17 cellular contexts compared by ENCODE assay signal in the genomic region with DNA sequence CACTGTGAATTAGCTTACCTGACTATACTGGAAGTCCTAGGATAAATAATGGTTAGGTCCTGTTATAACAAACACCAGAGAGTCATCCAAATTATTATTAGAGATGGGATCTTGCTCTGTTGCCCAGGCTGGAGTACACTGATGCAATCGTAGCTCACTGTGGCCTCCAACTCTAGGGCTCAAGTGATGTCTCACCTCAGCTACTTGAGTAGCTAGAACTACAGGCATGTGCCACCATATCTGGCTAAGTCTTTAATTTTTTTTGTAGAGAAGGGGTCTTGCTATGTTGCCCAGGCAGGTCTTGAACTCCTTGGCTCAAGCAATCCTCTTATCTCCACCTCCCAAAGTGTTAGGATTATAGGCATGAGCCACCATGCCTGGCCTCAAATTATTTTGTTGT. TPM values are rescaled to one million over a fixed set of nuclear protein-coding genes. Genes with fewer than 3 reads are reported as not detected.
DNase-seq lines count a peak whose midpoint lies in the region; ATAC-seq, FAIRE-seq and TF ChIP-seq lines count a peak whose summit lies in the region.
"Had no signal": no experiment of that assay in that cellular context is flagged by ENCODE, and none has a peak within 500 bp of the region (broad histone marks: within the 10 kb centered on the region; RNA-seq: fewer than 3 reads in every experiment).

No MANE protein-coding gene starts in this region.

- TF ChIP-seq RAD21 in HepG2 (CRISPR knock-in tag; IDR thresholded peaks at IDR 0.05): no peak

- intact Hi-C loops in HepG2 (cut with micrococcal nuclease; ENCODE audit: unreplicated experiment) (no loop called here), right lobe of liver (cut with DNase I) (no loop called here), tibial artery (cut with DNase I; ENCODE audit: low total_unique reads) (loop anchor here (5.0 kb wide), 1 partner anchor 36 kb away; no protein-coding TSS in a partner anchor), left cardiac atrium (cut with DNase I) (no loop called here)

- H3K36me3 ChIP-seq in HepG2 (replicated peaks in 1 of 2; ENCODE audit: control insufficient read depth in 1 of 2, insufficient read depth in 2 of 2, low read length in 2 of 2) (peaks cover 15 to 60% of the 10 kb centered on the region in 2 experiments), right lobe of liver (peaks cover 6 to 66% (median 34%) of the 10 kb centered on the region in 4 donors), tibial artery (peaks cover 57 to 86% (median 72%) of the 10 kb centered on the region in 3 donors)
- H3K36me3 ChIP-seq: BE2C had no signal

- TF ChIP-seq EP300 in HepG2 (IDR thresholded peaks at IDR 0.05; ENCODE audit: low read depth in 2 of 2, low read length in 2 of 2) (no peak), HepG2 (CRISPR knock-in tag; IDR thresholded peaks at IDR 0.05; ENCODE audit: borderline replicate concordance) (no peak)

- TF ChIP-seq POLR2A in HepG2 (IDR thresholded peaks at IDR 0.05; ENCODE audit: insufficient read depth in 1 of 2, low read depth in 2 of 2, low read length in 2 of 2) (no peak), right lobe of liver (IDR thresholded peaks at IDR 0.05) (no peak)

- in situ Hi-C loops in HepG2 (cut with HindIII; ENCODE audit: extremely low pct_ligation_motif_present, low pct_unique_long_range_greater_than_20kb): no loop called here

- H3K79me2 ChIP-seq in HepG2 (ENCODE audit: insufficient read depth, low read length): no peaks in the 10 kb centered on the region

- H2AFZ ChIP-seq in HepG2 (ENCODE audit: low read length): no peak overlapping the region

- H4K20me1 ChIP-seq in HepG2 (ENCODE audit: insufficient read depth, low read length): no peaks in the 10 kb centered on the region

- no peak overlapping the region for H3K4me3 ChIP-seq in HepG2 (replicated peaks in 1 of 3; ENCODE audit: insufficient read depth in 1 of 3, low read depth in 2 of 3, low read length in 3 of 3)
- H3K4me3 ChIP-seq in right lobe of liver: no peak overlapping the region
- H3K4me3 ChIP-seq in tibial artery: no peak overlapping the region

- CTCF ChIA-PET in HepG2 (lab: Yijun Ruan, JAX; ENCODE audit: low intra/inter-chr PET ratio, low total read pairs) (no interaction called here), WTC11 (lab: Charles Lee) (no interaction called here)

- H3K4me1 ChIP-seq in HepG2 (ENCODE audit: insufficient read depth, low read length) (peaks cover 5% of the 10 kb centered on the region; the same call in 1 of the 2 replicates), right lobe of liver (no peaks in the 10 kb centered on the region), tibial artery (peaks cover 0 to 16% (median 2%) of the 10 kb centered on the region in 4 donors)
- H3K4me1 ChIP-seq: BE2C, Caco-2 had no signal

- H3K4me3 Mint-ChIP-seq in WTC11: no peak overlapping the region
- no peak overlapping the region for H3K4me3 Mint-ChIP-seq in memory B cell
- H3K4me3 Mint-ChIP-seq: CD4-positive, CD25-positive, alpha-beta regulatory T cell; H9 had no signal

- no peaks in the 10 kb centered on the region for H3K4me1 Mint-ChIP-seq in WTC11
- H3K4me1 Mint-ChIP-seq in memory B cell: no peaks in the 10 kb centered on the region
- H3K4me1 Mint-ChIP-seq: H9 had no signal

- no peaks in the 10 kb centered on the region for H3K9me3 ChIP-seq in HepG2 (ENCODE audit: low read length)
- no peaks in the 10 kb centered on the region for H3K9me3 ChIP-seq in right lobe of liver
- no peaks in the 10 kb centered on the region for H3K9me3 ChIP-seq in tibial artery
- H3K9me3 ChIP-seq: BE2C, Caco-2 had no signal

- no peaks in the 10 kb centered on the region for H3K27me3 Mint-ChIP-seq in WTC11 (ENCODE audit: low read depth)
- H3K27me3 Mint-ChIP-seq in memory B cell: no peaks in the 10 kb centered on the region
- H3K27me3 Mint-ChIP-seq: CD4-positive, CD25-positive, alpha-beta regulatory T cell had no signal

- BruUV-seq in HepG2 (replicated peaks; lab: Mats Ljungman, UMichigan): no TSS peak

- peaks cover 66% of the 10 kb centered on the region for H3K36me3 Mint-ChIP-seq in WTC11
- peaks cover 44% of the 10 kb centered on the region for H3K36me3 Mint-ChIP-seq in memory B cell

- POLR2A ChIA-PET in HepG2 (lab: Yijun Ruan, JAX) (no interaction called here), WTC11 (lab: Charles Lee) (no interaction called here)

- no peak overlapping the region for H3K9ac ChIP-seq in HepG2 (ENCODE audit: insufficient read depth, low read depth, low read length)

- no peak overlapping the region for H3K4me2 ChIP-seq in HepG2 (ENCODE audit: low read depth, low read length)

- DNase-seq in HepG2 (ENCODE audit: low spot score) (no peak), right lobe of liver (no peak), WTC11 (ENCODE audit: low spot score) (no peak), memory B cell (ENCODE audit: low spot score in 2 of 2) (no peak), tibial artery (no peak), left cardiac atrium (no peak)
- DNase-seq: ACHN; BE2C; C1 segment of cervical spinal cord; Caco-2; CD4-positive, CD25-positive, alpha-beta regulatory T cell; H9 had no signal

- no peak overlapping the region for H3K27ac Mint-ChIP-seq in WTC11
- H3K27ac Mint-ChIP-seq in memory B cell: peak overlapping the region; percentile 31
- H3K27ac Mint-ChIP-seq: H9 had no signal

- H3K27me3 ChIP-seq in HepG2 (ENCODE audit: control insufficient read depth in 1 of 2, insufficient read depth in 2 of 2, low read length in 2 of 2) (no peaks in the 10 kb centered on the region), right lobe of liver (no peaks in the 10 kb centered on the region), tibial artery (no peaks in the 10 kb centered on the region)
- H3K27me3 ChIP-seq: BE2C had no signal

- 100% methylated on average over 1 of the region's 1 CpG for WGBS in HepG2 (ENCODE audit: low lambda C conversion rate)
- 100% methylated on average over 1 of the region's 1 CpG for WGBS in right lobe of liver (ENCODE audit: insufficient coverage, low coverage, low lambda C conversion rate, missing lambda C conversion rate)

- H3K9me3 Mint-ChIP-seq in WTC11 (no peaks in the 10 kb centered on the region), memory B cell (no peaks in the 10 kb centered on the region)
- H3K9me3 Mint-ChIP-seq: CD4-positive, CD25-positive, alpha-beta regulatory T cell; H9 had no signal

- no peak overlapping the region for H3K27ac ChIP-seq in HepG2 (ENCODE audit: extremely low read length, insufficient read depth, low read length)
- no peak overlapping the region for H3K27ac ChIP-seq in right lobe of liver
- H3K27ac ChIP-seq in tibial artery: no peak overlapping the region

- ATAC-seq in HepG2 (no peak), right lobe of liver (no peak), WTC11 (no peak), memory B cell (ENCODE audit: low read depth) (no peak), left cardiac atrium (no peak)

- TF ChIP-seq CTCF in HepG2 (CRISPR knock-in tag; IDR thresholded peaks at IDR 0.05) (no peak), right lobe of liver (IDR thresholded peaks at IDR 0.05) (no peak), WTC11 (IDR thresholded peaks at IDR 0.05) (no peak), tibial artery (IDR thresholded peaks at IDR 0.05) (no peak)

- FAIRE-seq in HepG2 (lab: Jason Lieb, UNC): no peak
- FAIRE-seq: A204.1, D721Med, GM12891, GM19239, H1 had no signal

TF ChIP-seq in WTC11, 78 proteins besides CTCF, POLR2A, EP300 and RAD21 (continues in another document):
- TF ChIP-seq OVOL2 (CRISPR knock-in tag; IDR thresholded peaks at IDR 0.05; ENCODE audit: borderline replicate concordance) (no peak), SMAD4 (CRISPR knock-in tag; IDR thresholded peaks at IDR 0.05) (no peak), TP53 (CRISPR knock-in tag; IDR thresholded peaks at IDR 0.05) (no peak), ZNF121 (CRISPR knock-in tag; IDR thresholded peaks at IDR 0.05) (peak; percentile 77; the same call in 1 of the 2 replicates), ZNF671 (CRISPR knock-in tag; IDR thresholded peaks at IDR 0.05) (no peak), ZNF423 (CRISPR knock-in tag; IDR thresholded peaks at IDR 0.05) (no peak)
- TF ChIP-seq, protein P1, sequence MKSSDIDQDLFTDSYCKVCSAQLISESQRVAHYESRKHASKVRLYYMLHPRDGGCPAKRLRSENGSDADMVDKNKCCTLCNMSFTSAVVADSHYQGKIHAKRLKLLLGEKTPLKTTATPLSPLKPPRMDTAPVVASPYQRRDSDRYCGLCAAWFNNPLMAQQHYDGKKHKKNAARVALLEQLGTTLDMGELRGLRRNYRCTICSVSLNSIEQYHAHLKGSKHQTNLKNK (CRISPR knock-in tag; IDR thresholded peaks at IDR 0.05): no peak

RNA-seq across cellular contexts. Expression of a gene that starts 37.2 kb away (rescaled TPM):
- total RNA-seq in HepG2 (2016; rRNA removed; fragmentation: Illumina TruSeq; extraction: Trizol) (13.5 and 23.0 TPM in 2 replicates), right lobe of liver (10 to 100 TPM; 44.9 to 65.4 (median 52.4) TPM), WTC11 (2021) (38.3 to 45.4 TPM (median 38.8 TPM) in 3 replicates), left cardiac atrium (10 to 100 TPM; 31.7 to 37.8 TPM)
- 2.7 and 3.3 TPM in 2 replicates for total RNA-seq in HepG2 (2016; cell fraction: cytosol; rRNA removed; fragmentation: Illumina TruSeq; extraction: Trizol; ENCODE audit: low read depth)
- total RNA-seq in HepG2 (2016; cell fraction: insoluble cytoplasmic fraction; rRNA removed; fragmentation: Illumina TruSeq; extraction: Trizol): 12.8 and 21.9 TPM in 2 replicates
- 9.1 and 9.5 TPM in 2 replicates for total RNA-seq in HepG2 (2016; cell fraction: membrane; rRNA removed; fragmentation: Illumina TruSeq; extraction: Trizol)
- 20.1 and 23.2 TPM in 2 replicates for total RNA-seq in HepG2 (2016; cell fraction: nucleus; rRNA removed; fragmentation: Illumina TruSeq; extraction: Trizol)
- 12.1 and 12.5 TPM in 2 replicates for polyA plus RNA-seq in HepG2 (2011; rRNA removed)
- polyA plus RNA-seq in HepG2 (2011; cell fraction: cytosol; rRNA removed): 7.0 and 11.1 TPM in 2 replicates
- 12.1 and 14.0 TPM in 2 replicates for polyA plus RNA-seq in HepG2 (2011; cell fraction: nucleus; rRNA removed)
- 19.3 and 22.7 TPM in 2 replicates for polyA plus RNA-seq in HepG2 (2012)
- polyA plus RNA-seq in HepG2 (2016; cell fraction: cytosol; fragmentation: Illumina TruSeq; extraction: Trizol; ENCODE audit: low read depth): 1.6 and 1.8 TPM in 2 replicates
- 18.6 and 21.3 TPM in 2 replicates for polyA plus RNA-seq in HepG2 (2016; cell fraction: insoluble cytoplasmic fraction; fragmentation: Illumina TruSeq; extraction: Trizol; ENCODE audit: low read depth)
- 3.9 and 4.6 TPM in 2 replicates for polyA plus RNA-seq in HepG2 (2016; cell fraction: membrane; fragmentation: Illumina TruSeq; extraction: Trizol; ENCODE audit: low read depth)
- polyA plus RNA-seq in HepG2 (2016; cell fraction: nucleus; fragmentation: Illumina TruSeq; extraction: Trizol; ENCODE audit: insufficient read depth, low read depth): 22.7 and 22.9 TPM in 2 replicates
- polyA minus RNA-seq in HepG2 (2011; rRNA and poly(A)+ RNA removed; ENCODE audit: low replicate concordance): 14.8 and 21.1 TPM in 2 replicates
- polyA minus RNA-seq in HepG2 (2011; cell fraction: cytosol; rRNA and poly(A)+ RNA removed): 18.6 and 21.7 TPM in 2 replicates
- polyA minus RNA-seq in HepG2 (2011; cell fraction: nucleus; rRNA and poly(A)+ RNA removed): 26.3 and 27.6 TPM in 2 replicates
